8 cellular contexts compared by ENCODE assay signal in the genomic region with DNA sequence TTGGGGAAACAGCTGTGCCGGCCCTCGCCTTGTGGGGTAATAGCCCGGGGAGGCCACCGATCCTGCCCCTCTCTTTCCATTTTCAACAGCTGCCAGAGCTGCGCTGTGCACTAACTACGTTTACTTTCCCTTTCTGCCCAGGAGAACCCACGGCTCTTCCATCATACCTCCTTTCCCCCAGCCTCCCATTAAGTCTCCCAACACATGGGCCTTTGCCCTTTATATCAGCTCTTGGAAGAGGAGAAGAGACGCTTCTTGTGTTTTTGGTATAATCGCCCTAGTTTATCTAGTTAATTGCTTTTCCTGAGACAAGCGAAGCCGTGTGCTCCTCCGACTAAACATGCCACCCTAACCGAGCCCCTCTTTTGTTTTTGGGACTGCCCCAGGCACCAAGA. TPM values are rescaled to one million over a fixed set of nuclear protein-coding genes. Genes with fewer than 3 reads are reported as not detected.
A peak's percentile ranks its signal among the peaks of the same experiment; 100 is the strongest.
DNase-seq lines count a peak whose midpoint lies in the region; ATAC-seq and TF ChIP-seq lines count a peak whose summit lies in the region.

No MANE protein-coding gene starts in this region.

- no peaks in the 10 kb centered on the region for H3K9me3 Mint-ChIP-seq in CD4-positive, alpha-beta memory T cell

- no peak for ATAC-seq in RWPE2 (ENCODE audit: low read depth)

- no peak for TF ChIP-seq POLR2A in prostate gland (IDR thresholded peaks at IDR 0.05)

- H3K27ac Mint-ChIP-seq in CD4-positive, alpha-beta memory T cell: peak overlapping the region; percentile 90 to 98 (median 96)

- intact Hi-C loops in CD4-positive, alpha-beta memory T cell (cut with micrococcal nuclease): loop anchor here (1.0 to 10.0 kb wide), 3 partner anchors 347 to 1070 kb away; a partner anchor contains a TSS
- intact Hi-C loops in prostate gland (cut with DNase I): no loop called here

- H4K20me1 ChIP-seq in fibroblast of lung (ENCODE audit: control insufficient read depth, extremely low read depth, insufficient read depth, low read length): no peaks in the 10 kb centered on the region

- H3K9ac ChIP-seq in fibroblast of lung (ENCODE audit: insufficient read depth, low read length): peak overlapping the region; percentile 97

- peaks cover 4 to 31% of the 10 kb centered on the region in 2 donors for H3K36me3 Mint-ChIP-seq in CD4-positive, alpha-beta memory T cell

- WGBS in prostate gland: 0% methylated on average over 13 of the region's 13 CpGs

- peak overlapping the region; percentile 98 to 100 for H3K4me3 ChIP-seq in CD4-positive, alpha-beta memory T cell (ENCODE audit: low read length in 2 of 2)
- H3K4me3 ChIP-seq in HFF-Myc (replicated peaks; ENCODE audit: low read depth, low read length) (peak overlapping the region; percentile 65), RWPE2 (ENCODE audit: severe bottlenecking) (peak overlapping the region; percentile 92), fibroblast of lung (replicated peaks in 1 of 4; ENCODE audit: control extremely low read depth in 1 of 4, insufficient read depth in 1 of 4, low read depth in 3 of 4, low read length in 4 of 4) (peak overlapping the region; percentile 85 to 100 (median 96)), prostate gland (peak overlapping the region; percentile 61 to 73)

- no peaks in the 10 kb centered on the region for H3K36me3 ChIP-seq in CD4-positive, alpha-beta memory T cell (ENCODE audit: insufficient read depth, low read length)
- H3K36me3 ChIP-seq in RWPE2 (ENCODE audit: low read depth) (peaks cover 14% of the 10 kb centered on the region; the same call in 1 of the 2 replicates), fibroblast of lung (ENCODE audit: control insufficient read depth, insufficient read depth, low read length) (no peaks in the 10 kb centered on the region), prostate gland (no peaks in the 10 kb centered on the region)

- H3K4me3 Mint-ChIP-seq in CD4-positive, alpha-beta memory T cell: peak overlapping the region; percentile 92 to 100 (median 98)

- peak overlapping the region; percentile 98 for H2AFZ ChIP-seq in fibroblast of lung (ENCODE audit: low read length)

- peaks cover 46% of the 10 kb centered on the region for H3K79me2 ChIP-seq in fibroblast of lung (ENCODE audit: control insufficient read depth, insufficient read depth, low read length)

- H3K27me3 ChIP-seq in CD4-positive, alpha-beta memory T cell (ENCODE audit: insufficient read depth, low read length): no peaks in the 10 kb centered on the region
- no peaks in the 10 kb centered on the region for H3K27me3 ChIP-seq in RWPE2 (ENCODE audit: insufficient read depth, poor library complexity, severe bottlenecking)
- no peaks in the 10 kb centered on the region for H3K27me3 ChIP-seq in fibroblast of lung (ENCODE audit: control insufficient read depth, insufficient read depth, low read length)
- no peaks in the 10 kb centered on the region for H3K27me3 ChIP-seq in prostate gland (replicated peaks; ENCODE audit: insufficient read depth)

- H3K4me1 ChIP-seq in CD4-positive, alpha-beta memory T cell (ENCODE audit: insufficient read depth, low read length): peaks cover 39% of the 10 kb centered on the region
- peaks cover 19% of the 10 kb centered on the region for H3K4me1 ChIP-seq in RWPE2 (ENCODE audit: insufficient read depth, poor library complexity, severe bottlenecking)
- H3K4me1 ChIP-seq in fibroblast of lung (ENCODE audit: control insufficient read depth, extremely low read depth, insufficient read depth, low read length): no peaks in the 10 kb centered on the region
- H3K4me1 ChIP-seq in prostate gland (replicated peaks): no peaks in the 10 kb centered on the region

- H3K9me3 ChIP-seq in CD4-positive, alpha-beta memory T cell (ENCODE audit: control insufficient read depth in 1 of 2, low read length in 2 of 2): no peaks in the 10 kb centered on the region
- no peaks in the 10 kb centered on the region for H3K9me3 ChIP-seq in RWPE2 (ENCODE audit: severe bottlenecking)
- no peaks in the 10 kb centered on the region for H3K9me3 ChIP-seq in fibroblast of lung (ENCODE audit: control insufficient read depth, insufficient read depth, low read depth, low read length)
- H3K9me3 ChIP-seq in prostate gland: no peaks in the 10 kb centered on the region

- H3K4me2 ChIP-seq in fibroblast of lung (ENCODE audit: extremely low read depth, insufficient read depth, low read length): peak overlapping the region; percentile 86

- CTCF ChIA-PET in CD4-positive, alpha-beta memory T cell (lab: Charles Lee; ENCODE audit: partially characterized antibody): interaction anchor here (1.2 to 10.7 kb wide), 6 partner anchors 9 to 350 kb away, joined by 3 to 106 read pairs (median 4); a partner anchor contains a TSS

- H3K27ac ChIP-seq in CD4-positive, alpha-beta memory T cell (ENCODE audit: low read depth, low read length): peak overlapping the region; percentile 94
- H3K27ac ChIP-seq in RWPE2 (ENCODE audit: poor library complexity, severe bottlenecking): peak overlapping the region; percentile 52
- H3K27ac ChIP-seq in fibroblast of lung (ENCODE audit: insufficient read depth, low read length): peak overlapping the region; percentile 97
- peak overlapping the region; percentile 89 to 92 for H3K27ac ChIP-seq in prostate gland

- peaks cover 24 to 49% (median 32%) of the 10 kb centered on the region in 4 donors for H3K4me1 Mint-ChIP-seq in CD4-positive, alpha-beta memory T cell

- no peak for DNase-seq in CD4-positive, alpha-beta memory T cell
- DNase-seq in HFF-Myc (ENCODE audit: extremely low read depth, low read depth) (no peak), RWPE2 (ENCODE audit: low spot score) (no peak), fibroblast of lung (ENCODE audit: low read depth in 2 of 2) (peak in 1 of 2 donors; percentile 53), prostate gland (ENCODE audit: low spot score) (no peak), G401 (ENCODE audit: low spot score) (no peak), GDM1 (lab: John Stamatoyannopoulos, UW) (no peak)
- DNase-seq in stimulated activated CD8-positive, alpha-beta memory T cell treated with anti-CD3 and anti-CD28 coated beads, Interleukin-4, amount 100 ng/mL, for 48 hours: no peak

- TF ChIP-seq CTCF in HFF-Myc (IDR thresholded peaks at IDR 0.05; ENCODE audit: low read depth, low read length, missing control alignments) (no peak), RWPE2 (IDR thresholded peaks at IDR 0.05; ENCODE audit: poor library complexity, severe bottlenecking) (no peak), fibroblast of lung (conservative IDR thresholded peaks at IDR 0.05 in 1 of 2, IDR thresholded peaks at IDR 0.05 in 1 of 2; ENCODE audit: low read depth in 1 of 2, low read length in 2 of 2) (no peak), prostate gland (IDR thresholded peaks at IDR 0.05) (peak in 1 of 4 experiments; percentile 8)

- in situ Hi-C loops in G401 (cut with HindIII; ENCODE audit: low sequenced_read_pairs): no loop called here

- peaks cover 0 to 1% of the 10 kb centered on the region in 2 donors for H3K27me3 Mint-ChIP-seq in CD4-positive, alpha-beta memory T cell

- POLR2A ChIA-PET in CD4-positive, alpha-beta memory T cell (lab: Charles Lee; ENCODE audit: partially characterized antibody): interaction anchor here (0.5 to 2.8 kb wide), 31 partner anchors 9 to 831 kb away, joined by 3 to 23 read pairs (median 4); a partner anchor contains a TSS

RNA-seq across cellular contexts. Expression of a gene that starts 0.7 kb away (rescaled TPM):
- 10 to 100 TPM; 55.0 to 55.7 TPM for total RNA-seq in CD4-positive, alpha-beta memory T cell
- 10 to 100 TPM in 1 of 2 donors, 1 to 10 TPM in 1; 4.9 to 13.1 TPM for polyA plus RNA-seq in CD4-positive, alpha-beta memory T cell
- total RNA-seq in fibroblast of lung (28.5 and 34.7 TPM in 2 replicates), prostate gland (10 to 100 TPM; 24.2 to 25.6 TPM)
- polyA plus RNA-seq in fibroblast of lung: 14.4 and 17.9 TPM in 2 replicates
- polyA plus RNA-seq in fibroblast of lung (2012): 8.5 and 9.7 TPM in 2 replicates
- 4.0 TPM in 2 replicates for polyA minus RNA-seq in fibroblast of lung (ENCODE audit: low replicate concordance)
- total RNA-seq in G401 (2014; rRNA removed; shearing (Covaris generic)): 14.3 and 18.5 TPM in 2 replicates
